ENCODE assay signal across 8 cellular contexts in the genomic region with DNA sequence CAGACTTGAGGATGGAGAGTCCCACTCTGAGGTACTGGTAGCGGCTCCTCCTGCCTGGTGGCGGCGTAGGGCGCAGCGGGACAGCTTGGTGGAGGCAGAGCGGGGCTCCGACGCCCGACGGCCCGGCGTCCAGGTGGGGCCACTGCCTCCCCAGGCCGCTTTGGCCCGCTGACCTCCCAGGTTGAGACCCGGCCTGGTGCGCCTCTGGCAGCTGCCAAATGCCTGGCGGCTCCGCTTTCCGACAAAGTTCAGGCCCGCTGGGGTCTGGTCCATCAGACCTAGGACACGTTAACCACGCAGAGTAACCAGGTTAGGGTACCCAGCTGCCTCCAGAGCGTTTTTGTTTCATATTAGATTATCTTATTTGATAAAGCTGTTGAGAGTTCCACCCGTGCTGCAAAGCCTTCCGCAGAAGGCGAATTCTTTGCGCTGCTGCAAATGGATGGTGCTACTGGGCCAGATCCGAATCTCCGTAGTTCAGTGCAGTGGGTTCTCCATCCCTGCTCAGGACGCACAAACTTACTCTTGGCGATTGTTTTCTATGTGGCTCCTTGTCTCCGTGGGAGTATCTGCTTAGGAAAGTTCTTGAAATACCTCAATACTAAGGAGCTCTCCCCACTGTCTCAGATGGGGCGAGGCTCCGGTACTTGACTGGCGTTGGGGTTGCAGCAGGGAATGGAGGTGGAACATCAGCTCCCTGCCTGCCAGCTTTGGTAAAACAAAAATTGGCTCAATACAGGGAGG. TPM values are rescaled to one million over a fixed set of nuclear protein-coding genes. Genes with fewer than 3 reads are reported as not detected.
DNase-seq lines count a peak whose midpoint lies in the region; ATAC-seq and TF ChIP-seq lines count a peak whose summit lies in the region.

No MANE protein-coding gene starts in this region.

- POLR2A ChIA-PET in activated CD4-positive, alpha-beta memory T cell treated with anti-CD3 and anti-CD28 coated beads for 36 hours (lab: Charles Lee): no interaction called here

- no peak for TF ChIP-seq CTCF in foreskin fibroblast (IDR thresholded peaks at IDR 0.05; ENCODE audit: low read depth, low read length)

- no peak for DNase-seq in activated T-cell treated with anti-CD3 and anti-CD28 coated beads, Interleukin-2, amount 50 U/mL, for 4 hours
- no peak for DNase-seq in activated T-cell treated with anti-CD3 and anti-CD28 coated beads for 4 hours
- peak; percentile 10 for DNase-seq in activated CD4-positive, alpha-beta memory T cell treated with anti-CD3 and anti-CD28 coated beads for 36 hours
- DNase-seq in foreskin fibroblast: peak; percentile 15 to 58
- DNase-seq in occipital lobe (lab: John Stamatoyannopoulos, UW): peak; percentile 61
- no peak for DNase-seq in GM19240 (ENCODE audit: insufficient read length, low spot score)

- no peak for ATAC-seq in activated T-cell treated with anti-CD3 and anti-CD28 coated beads, Interleukin-2, amount 50 U/mL, for 4 hours
- ATAC-seq in HG03565 (IDR thresholded peaks at IDR 0.05; ENCODE audit: unreplicated experiment) (no peak), HG03378 (IDR thresholded peaks at IDR 0.05; ENCODE audit: unreplicated experiment) (no peak)

- no peaks in the 10 kb centered on the region for H3K36me3 Mint-ChIP-seq in activated T-cell treated with anti-CD3 and anti-CD28 coated beads, Interleukin-2, amount 50 U/mL, for 4 hours (ENCODE audit: insufficient read depth)
- no peaks in the 10 kb centered on the region for H3K36me3 Mint-ChIP-seq in activated CD4-positive, alpha-beta memory T cell treated with anti-CD3 and anti-CD28 coated beads for 36 hours

- H3K9me3 Mint-ChIP-seq in activated T-cell treated with anti-CD3 and anti-CD28 coated beads, Interleukin-2, amount 50 U/mL, for 4 hours: peaks cover 3% of the 10 kb centered on the region
- H3K9me3 Mint-ChIP-seq in activated CD4-positive, alpha-beta memory T cell treated with anti-CD3 and anti-CD28 coated beads for 36 hours: no peaks in the 10 kb centered on the region

- H3K27me3 Mint-ChIP-seq in activated T-cell treated with anti-CD3 and anti-CD28 coated beads, Interleukin-2, amount 50 U/mL, for 4 hours (ENCODE audit: low read depth): peaks cover 36% of the 10 kb centered on the region
- H3K27me3 Mint-ChIP-seq in activated CD4-positive, alpha-beta memory T cell treated with anti-CD3 and anti-CD28 coated beads for 36 hours: peaks cover 37% of the 10 kb centered on the region

- H3K4me3 ChIP-seq in foreskin fibroblast (ENCODE audit: low read depth in 1 of 2, low read length in 2 of 2): peak overlapping the region; percentile 47 to 59

- CTCF ChIA-PET in activated CD4-positive, alpha-beta memory T cell treated with anti-CD3 and anti-CD28 coated beads for 36 hours (lab: Charles Lee): interaction anchor here (1.1 kb wide), 1 partner anchor 10 kb away, joined by 3 read pairs; no protein-coding TSS in a partner anchor

- H3K4me1 Mint-ChIP-seq in activated T-cell treated with anti-CD3 and anti-CD28 coated beads, Interleukin-2, amount 50 U/mL, for 4 hours (ENCODE audit: low read depth): peaks cover 12% of the 10 kb centered on the region
- peaks cover 16% of the 10 kb centered on the region for H3K4me1 Mint-ChIP-seq in activated CD4-positive, alpha-beta memory T cell treated with anti-CD3 and anti-CD28 coated beads for 36 hours (ENCODE audit: low read depth)

- no peak overlapping the region for H3K27ac Mint-ChIP-seq in activated CD4-positive, alpha-beta memory T cell treated with anti-CD3 and anti-CD28 coated beads for 36 hours

- H3K4me3 Mint-ChIP-seq in activated T-cell treated with anti-CD3 and anti-CD28 coated beads, Interleukin-2, amount 50 U/mL, for 4 hours: peak overlapping the region; percentile 7
- H3K4me3 Mint-ChIP-seq in activated CD4-positive, alpha-beta memory T cell treated with anti-CD3 and anti-CD28 coated beads for 36 hours: peak overlapping the region; percentile 67

- intact Hi-C loops in activated CD4-positive, alpha-beta memory T cell treated with anti-CD3 and anti-CD28 coated beads for 36 hours (cut with micrococcal nuclease): loop anchor here (10.0 kb wide), 1 partner anchor 821 kb away; no protein-coding TSS in a partner anchor

RNA-seq across cellular contexts. Expression of gene B3GALT1, which starts 1.4 kb away (rescaled TPM):
- total RNA-seq in activated T-cell treated with anti-CD3 and anti-CD28 coated beads, Interleukin-2, amount 50 U/mL, for 4 hours: under 1 TPM in 1 of 3 donors, not detected in 2; 0.05 TPM
- not detected for total RNA-seq in activated CD4-positive, alpha-beta memory T cell treated with anti-CD3 and anti-CD28 coated beads for 36 hours
- 73.3 TPM for total RNA-seq in occipital lobe

Comparison
In these comparisons a context has a peak if more than half of its experiments do, and no peak if none do; other contexts are left out.
1. DNase-seq: peak in activated CD4-positive, alpha-beta memory T cell treated with anti-CD3 and anti-CD28 coated beads for 36 hours (single experiment), foreskin fibroblast (2 of 2) and occipital lobe (single experiment); none in activated T-cell treated with anti-CD3 and anti-CD28 coated beads, Interleukin-2, amount 50 U/mL, for 4 hours (single experiment), activated T-cell treated with anti-CD3 and anti-CD28 coated beads for 4 hours (single experiment) and GM19240 (single experiment).
2. RNA of gene B3GALT1, which starts 1.4 kb away (total RNA-seq): 73.3 TPM in occipital lobe (single experiment); not detected in activated CD4-positive, alpha-beta memory T cell treated with anti-CD3 and anti-CD28 coated beads for 36 hours and 0.05 TPM in activated T-cell treated with anti-CD3 and anti-CD28 coated beads, Interleukin-2, amount 50 U/mL, for 4 hours; every median in the first group is over 10 times any median in the second.